Comparison of ENCODE assay signal across 15 cellular contexts in the genomic region with DNA sequence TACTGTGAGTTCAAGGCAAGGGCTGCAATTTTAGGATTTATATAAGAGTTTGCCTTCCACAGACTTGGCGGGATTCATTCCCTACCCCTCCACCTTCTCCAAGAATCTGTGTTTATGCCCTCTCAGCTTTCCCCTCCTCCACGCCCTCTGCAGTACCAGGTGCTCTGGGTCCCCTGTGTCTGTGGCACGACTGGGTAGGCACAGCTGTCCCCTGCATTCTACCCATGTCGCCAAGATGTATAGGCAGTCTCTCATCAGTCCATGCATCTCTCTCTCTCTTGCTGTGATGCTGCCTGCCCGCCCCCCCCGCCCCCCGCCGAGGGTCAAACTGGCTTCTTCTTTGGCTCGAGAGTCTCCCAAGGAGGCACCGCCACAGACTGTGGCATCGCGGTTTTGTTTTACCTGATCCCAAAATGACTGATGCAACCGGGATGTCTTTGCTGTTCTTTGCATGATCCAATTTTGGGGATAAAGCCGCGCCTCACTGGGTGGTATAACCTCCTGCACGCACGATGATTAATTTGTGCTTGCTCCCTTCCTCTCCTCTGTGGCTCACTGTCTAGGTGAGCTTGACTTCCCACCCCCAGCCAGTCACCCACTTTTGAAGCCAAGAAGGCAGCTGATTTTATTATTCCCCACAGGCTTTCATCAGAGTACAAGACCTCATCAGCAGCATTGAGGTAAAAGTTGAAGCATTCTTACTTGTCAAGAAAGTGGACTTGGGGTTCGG. TPM values are rescaled to one million over a fixed set of nuclear protein-coding genes. Genes with fewer than 3 reads are reported as not detected.
DNase-seq lines count a peak whose midpoint lies in the region; ATAC-seq and TF ChIP-seq lines count a peak whose summit lies in the region.
"Had no signal": no experiment of that assay in that cellular context is flagged by ENCODE, and none has a peak within 500 bp of the region (broad histone marks: within the 10 kb centered on the region; RNA-seq: fewer than 3 reads in every experiment).

No MANE protein-coding gene starts in this region.

- H3K27ac ChIP-seq in CD8-positive, alpha-beta T cell (ENCODE audit: low read depth, low read length), result no peak overlapping the region
- no peak overlapping the region for H3K27ac ChIP-seq in CD4-positive, alpha-beta T cell (ENCODE audit: low read depth, low read length)
- H3K27ac ChIP-seq: 22Rv1; BLaER1 treated with 17β-estradiol and CSF1 and Interleukin-3, amounts not matched to agents 10 nM and 100 nM had no signal

- no peak for TF ChIP-seq CTCF in CD8-positive, alpha-beta T cell (IDR thresholded peaks at IDR 0.05)
- TF ChIP-seq CTCF in WTC11 (IDR thresholded peaks at IDR 0.05) (no peak), mesothelial cell of epicardium (IDR thresholded peaks at IDR 0.05; ENCODE audit: unreplicated experiment) (no peak)
- no peak for TF ChIP-seq CTCF in CD4-positive, alpha-beta T cell (IDR thresholded peaks at IDR 0.05)

- H3K27ac Mint-ChIP-seq in CD8-positive, alpha-beta T cell, result peak overlapping the region; percentile 55
- H3K27ac Mint-ChIP-seq in WTC11, result peak overlapping the region; percentile 38; the same call in 1 of the 2 replicates
- no peak overlapping the region for H3K27ac Mint-ChIP-seq in mesothelial cell of epicardium
- H3K27ac Mint-ChIP-seq in CD4-positive, alpha-beta T cell, result no peak overlapping the region

- no peaks in the 10 kb centered on the region for H3K27me3 Mint-ChIP-seq in CD8-positive, alpha-beta T cell (ENCODE audit: low read depth)
- no peaks in the 10 kb centered on the region; the same call in 1 of the 2 replicates for H3K27me3 Mint-ChIP-seq in WTC11 (ENCODE audit: low read depth)
- no peaks in the 10 kb centered on the region for H3K27me3 Mint-ChIP-seq in mesothelial cell of epicardium (ENCODE audit: low read depth)
- H3K27me3 Mint-ChIP-seq in CD4-positive, alpha-beta T cell, result no peaks in the 10 kb centered on the region

- H3K36me3 Mint-ChIP-seq in CD8-positive, alpha-beta T cell, result peaks cover 34% of the 10 kb centered on the region
- peaks cover 34% of the 10 kb centered on the region for H3K36me3 Mint-ChIP-seq in WTC11
- peaks cover 23% of the 10 kb centered on the region for H3K36me3 Mint-ChIP-seq in mesothelial cell of epicardium
- H3K36me3 Mint-ChIP-seq in CD4-positive, alpha-beta T cell (ENCODE audit: low read depth), result peaks cover 37% of the 10 kb centered on the region

- CTCF ChIA-PET in CD8-positive, alpha-beta T cell (lab: Charles Lee), result interaction anchor here (1.2 kb wide), 1 partner anchor 243 kb away, joined by 3 read pairs; no protein-coding TSS in a partner anchor
- CTCF ChIA-PET in WTC11 (lab: Charles Lee), result interaction anchor here (0.8 to 1.8 kb wide), 3 partner anchors 20 to 58 kb away, joined by 3 to 6 read pairs (median 3); no protein-coding TSS in a partner anchor
- CTCF ChIA-PET in CD4-positive, alpha-beta T cell (lab: Charles Lee), result interaction anchor here (1.9 kb wide), 1 partner anchor 13 kb away, joined by 4 read pairs; no protein-coding TSS in a partner anchor

- ATAC-seq in CD8-positive, alpha-beta T cell, result no peak
- no peak for ATAC-seq in WTC11
- ATAC-seq in CD4-positive, alpha-beta T cell (ENCODE audit: poor library complexity), result no peak

- POLR2A ChIA-PET in CD8-positive, alpha-beta T cell (lab: Charles Lee), result no interaction called here
- POLR2A ChIA-PET in WTC11 (lab: Charles Lee), result no interaction called here
- POLR2A ChIA-PET in CD4-positive, alpha-beta T cell (lab: Charles Lee), result no interaction called here

- no peak overlapping the region for H3K4me3 Mint-ChIP-seq in CD8-positive, alpha-beta T cell
- H3K4me3 Mint-ChIP-seq in WTC11 (no peak overlapping the region), mesothelial cell of epicardium (no peak overlapping the region)
- H3K4me3 Mint-ChIP-seq in CD4-positive, alpha-beta T cell, result no peak overlapping the region

- no peaks in the 10 kb centered on the region for H3K9me3 Mint-ChIP-seq in CD8-positive, alpha-beta T cell
- H3K9me3 Mint-ChIP-seq in WTC11, result peaks cover 5% of the 10 kb centered on the region
- H3K9me3 Mint-ChIP-seq in mesothelial cell of epicardium, result no peaks in the 10 kb centered on the region
- H3K9me3 Mint-ChIP-seq in CD4-positive, alpha-beta T cell, result no peaks in the 10 kb centered on the region

- DNase-seq in DMS 273 (lab: John Stamatoyannopoulos, UW; ENCODE audit: unreplicated experiment), result peak; percentile 48
- DNase-seq in DMS 273 treated with DMSO at 0.1 percent for 48 hours (lab: John Stamatoyannopoulos, UW), result no peak
- DNase-seq in CD8-positive, alpha-beta T cell, result no peak
- no peak for DNase-seq in WTC11 (ENCODE audit: low spot score)
- peak in 36 of 42 donors; percentile 22 to 82 (median 51) for DNase-seq in head of caudate nucleus
- no peak for DNase-seq in mesothelial cell of epicardium (ENCODE audit: low spot score in 2 of 2, unreplicated experiment in 2 of 2)
- DNase-seq in CD4-positive, alpha-beta T cell, result no peak
- DNase-seq in NCI-H774 (lab: John Stamatoyannopoulos, UW), result no peak
- DNase-seq: COR-L47, DMS53, NCI-H446 treated with DMSO at 0.1 percent for 48 hours, NCI-H748 treated with DMSO at 0.1 percent for 48 hours, SHP77 treated with DMSO at 0.1 percent for 48 hours had no signal

- no peaks in the 10 kb centered on the region for H3K4me1 Mint-ChIP-seq in CD8-positive, alpha-beta T cell (ENCODE audit: low read depth)
- H3K4me1 Mint-ChIP-seq in WTC11 (peaks cover 15% of the 10 kb centered on the region), mesothelial cell of epicardium (peaks cover 6% of the 10 kb centered on the region)
- no peaks in the 10 kb centered on the region for H3K4me1 Mint-ChIP-seq in CD4-positive, alpha-beta T cell (ENCODE audit: low read depth)

- no peaks in the 10 kb centered on the region for H3K9me3 ChIP-seq in CD8-positive, alpha-beta T cell (ENCODE audit: low read length)
- H3K9me3 ChIP-seq in CD4-positive, alpha-beta T cell (ENCODE audit: control insufficient read depth, low read length), result no peaks in the 10 kb centered on the region

- H3K4me1 ChIP-seq in CD8-positive, alpha-beta T cell (ENCODE audit: insufficient read depth, low read length), result no peaks in the 10 kb centered on the region

- H3K27me3 ChIP-seq in CD8-positive, alpha-beta T cell (ENCODE audit: insufficient read depth, low read length), result no peaks in the 10 kb centered on the region
- H3K27me3 ChIP-seq in CD4-positive, alpha-beta T cell (ENCODE audit: control insufficient read depth, insufficient read depth, low read length), result no peaks in the 10 kb centered on the region
- H3K27me3 ChIP-seq: BLaER1 treated with 17β-estradiol and CSF1 and Interleukin-3, amounts not matched to agents 10 nM and 100 nM had no signal

- peaks cover 7% of the 10 kb centered on the region for H3K36me3 ChIP-seq in CD8-positive, alpha-beta T cell (ENCODE audit: insufficient read depth, low read length)

- intact Hi-C loops in CD8-positive, alpha-beta T cell (cut with DNase I, micrococcal nuclease), result loop anchor here in 1 of 2 experiments (5.0 kb wide), 1 partner anchor 243 kb away; no protein-coding TSS in a partner anchor
- intact Hi-C loops in head of caudate nucleus (cut with DNase I), result no loop called here
- intact Hi-C loops in CD4-positive, alpha-beta T cell (cut with DNase I, micrococcal nuclease), result loop anchor here (5.0 kb wide), 1 partner anchor 548 kb away; no protein-coding TSS in a partner anchor

- H3K4me3 ChIP-seq in CD8-positive, alpha-beta T cell (ENCODE audit: low read depth, low read length), result no peak overlapping the region
- H3K4me3 ChIP-seq: BLaER1 treated with 17β-estradiol and CSF1 and Interleukin-3, amounts not matched to agents 10 nM and 100 nM had no signal

TF ChIP-seq in WTC11, 78 proteins besides CTCF, POLR2A, EP300 and RAD21 (continues in another document):
- TF ChIP-seq CREB1 (CRISPR knock-in tag; IDR thresholded peaks at IDR 0.05) (no peak), SMAD3 (CRISPR knock-in tag; IDR thresholded peaks at IDR 0.05; ENCODE audit: borderline replicate concordance) (no peak), NFATC4 (CRISPR knock-in tag; IDR thresholded peaks at IDR 0.05) (no peak), SOX15 (CRISPR knock-in tag; IDR thresholded peaks at IDR 0.05) (no peak), MXD4 (CRISPR knock-in tag; IDR thresholded peaks at IDR 0.05; ENCODE audit: borderline replicate concordance) (no peak), MYBL2 (CRISPR knock-in tag; IDR thresholded peaks at IDR 0.05) (no peak), ZNF219 (CRISPR knock-in tag; IDR thresholded peaks at IDR 0.05; ENCODE audit: borderline replicate concordance) (no peak)
- TF ChIP-seq, protein P1, sequence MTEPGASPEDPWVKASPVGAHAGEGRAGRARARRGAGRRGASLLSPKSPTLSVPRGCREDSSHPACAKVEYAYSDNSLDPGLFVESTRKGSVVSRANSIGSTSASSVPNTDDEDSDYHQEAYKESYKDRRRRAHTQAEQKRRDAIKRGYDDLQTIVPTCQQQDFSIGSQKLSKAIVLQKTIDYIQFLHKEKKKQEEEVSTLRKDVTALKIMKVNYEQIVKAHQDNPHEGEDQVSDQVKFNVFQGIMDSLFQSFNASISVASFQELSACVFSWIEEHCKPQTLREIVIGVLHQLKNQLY (CRISPR knock-in tag; IDR thresholded peaks at IDR 0.05), result no peak

RNA-seq across cellular contexts. Expression of a gene that starts 43.7 kb away (rescaled TPM):
- total RNA-seq in CD8-positive, alpha-beta T cell, result 1 to 10 TPM; 2.3 to 3.1 TPM
- total RNA-seq in WTC11 (2021), result 0.16 to 0.34 TPM (median 0.20 TPM) in 3 replicates
- total RNA-seq in mesothelial cell of epicardium, result 0.74 to 1.1 TPM (median 0.80 TPM) in 3 replicates
- total RNA-seq in CD4-positive, alpha-beta T cell, result 1 to 10 TPM; 3.2 to 3.4 TPM

RNA-seq across cellular contexts. Expression of a gene that starts 55.0 kb away (rescaled TPM):
- total RNA-seq in CD8-positive, alpha-beta T cell, result 10 to 100 TPM; 48.5 to 51.8 TPM
- total RNA-seq in WTC11 (2021), result 31.4 to 36.9 TPM (median 33.0 TPM) in 3 replicates
- 26.6 to 27.1 TPM (median 26.6 TPM) in 3 replicates for total RNA-seq in mesothelial cell of epicardium
- 10 to 100 TPM; 62.0 to 63.9 TPM for total RNA-seq in CD4-positive, alpha-beta T cell

RNA-seq across cellular contexts. Expression of a gene that starts 55.3 kb away (rescaled TPM):
- 10 to 100 TPM; 14.7 to 16.9 TPM for total RNA-seq in CD8-positive, alpha-beta T cell
- 21.6 to 24.2 TPM (median 22.8 TPM) in 3 replicates for total RNA-seq in WTC11 (2021)
- total RNA-seq in mesothelial cell of epicardium, result 41.9 to 48.0 TPM (median 45.8 TPM) in 3 replicates
- total RNA-seq in CD4-positive, alpha-beta T cell, result 10 to 100 TPM; 22.7 to 26.7 TPM

Comparison
In these comparisons a context has a peak if more than half of its experiments do, and no peak if none do; other contexts are left out.
1. DNase-seq: peak in DMS 273 (single experiment) and head of caudate nucleus (36 of 42); none in DMS 273 treated with DMSO at 0.1 percent for 48 hours (single experiment), CD8-positive, alpha-beta T cell (0 of 7), WTC11 (single experiment), mesothelial cell of epicardium (0 of 2), CD4-positive, alpha-beta T cell (0 of 10) and NCI-H774 (single experiment).
2. H3K27ac Mint-ChIP-seq: peak in CD8-positive, alpha-beta T cell (single experiment) and WTC11 (single experiment); none in mesothelial cell of epicardium (single experiment) and CD4-positive, alpha-beta T cell (single experiment).